ENCODE assay signal across 14 cellular contexts in the genomic region with DNA sequence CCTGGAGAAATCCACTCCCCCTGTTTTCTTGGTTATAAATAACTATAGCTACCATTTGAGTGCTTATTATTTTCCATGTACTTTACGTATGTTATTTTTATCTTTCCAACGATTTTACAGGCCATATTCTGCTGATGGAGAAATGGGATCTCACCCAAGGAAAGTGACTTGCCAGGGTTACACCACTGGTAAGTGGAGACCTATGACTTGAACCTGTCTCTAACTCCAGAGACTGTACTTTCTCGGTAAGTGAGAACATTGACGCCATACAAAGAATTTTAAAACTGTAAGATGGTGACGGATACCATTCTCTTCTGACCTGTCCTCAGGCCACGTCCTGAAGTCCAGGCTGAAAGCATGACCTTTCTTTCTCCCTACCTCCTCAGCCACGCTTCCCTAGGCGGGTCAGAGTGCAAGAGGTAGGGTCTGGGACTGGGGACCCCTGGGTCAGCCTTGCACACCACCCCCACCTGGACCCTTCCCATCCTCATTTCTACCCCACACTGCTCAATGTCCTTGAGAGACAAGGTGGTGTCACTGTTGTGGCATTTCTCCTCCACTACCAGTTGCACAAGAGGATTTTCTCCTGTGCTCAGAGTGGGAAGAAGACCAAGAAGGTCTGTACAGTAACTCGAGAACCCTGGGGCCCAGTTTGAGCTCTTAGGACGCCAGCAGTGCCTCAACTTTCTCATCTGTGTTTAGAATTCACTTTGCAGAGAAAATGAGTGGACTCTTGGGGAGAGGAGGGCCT. TPM values are rescaled to one million over a fixed set of nuclear protein-coding genes. Genes with fewer than 3 reads are reported as not detected.
DNase-seq lines count a peak whose midpoint lies in the region; ATAC-seq and TF ChIP-seq lines count a peak whose summit lies in the region.
"Had no signal": no experiment of that assay in that cellular context is flagged by ENCODE, and none has a peak within 500 bp of the region (broad histone marks: within the 10 kb centered on the region; RNA-seq: fewer than 3 reads in every experiment).

No MANE protein-coding gene starts in this region.

- WGBS in right cardiac atrium: 61% methylated on average over 10 of the region's 10 CpGs
- 81 to 86% methylated on average over 10 of the region's 10 CpGs for WGBS in esophagus squamous epithelium, 2 donors
- WGBS in neuronal stem cell (ENCODE audit: extremely low coverage in 2 of 2, insufficient read length in 2 of 2, insufficient replicate concordance in 1 of 2), 2 donors: no CpG with 5 or more reads among the region's 10 CpGs

- H2AK5ac ChIP-seq in neuronal stem cell (ENCODE audit: low read depth, low read length): no peak overlapping the region

- H3K9me3 ChIP-seq in right cardiac atrium (ENCODE audit: control insufficient read depth, low read length) (no peaks in the 10 kb centered on the region), esophagus squamous epithelium (no peaks in the 10 kb centered on the region), neuronal stem cell (replicated peaks in 1 of 2; ENCODE audit: control insufficient read depth in 2 of 2, insufficient read depth in 1 of 2, low read depth in 1 of 2, low read length in 2 of 2) (peaks cover 2 to 3% of the 10 kb centered on the region in 2 donors), vagina (no peaks in the 10 kb centered on the region)
- H3K9me3 ChIP-seq: SJCRH30 had no signal

- H3K27ac ChIP-seq in right cardiac atrium (ENCODE audit: low read length): peak overlapping the region; percentile 55
- peak overlapping the region; percentile 75 to 95 (median 84) for H3K27ac ChIP-seq in esophagus squamous epithelium
- no peak overlapping the region for H3K27ac ChIP-seq in neuronal stem cell (replicated peaks; ENCODE audit: low read length)
- peak overlapping the region; percentile 95 for H3K27ac ChIP-seq in vagina
- H3K27ac ChIP-seq: SJCRH30 had no signal

- TF ChIP-seq POLR2A in esophagus squamous epithelium (IDR thresholded peaks at IDR 0.05): no peak
- no peak for TF ChIP-seq POLR2A in vagina (IDR thresholded peaks at IDR 0.05)

- H2BK15ac ChIP-seq in neuronal stem cell (ENCODE audit: low read length): no peak overlapping the region

- TF ChIP-seq CTCF in esophagus squamous epithelium (IDR thresholded peaks at IDR 0.05): no peak
- TF ChIP-seq CTCF in vagina (IDR thresholded peaks at IDR 0.05): no peak

- DNase-seq in right cardiac atrium: peak in 1 of 3 donors; percentile 41
- no peak for DNase-seq in left cardiac atrium
- DNase-seq in esophagus squamous epithelium (lab: John Stamatoyannopoulos, UW): no peak
- DNase-seq in neuronal stem cell (ENCODE audit: low spot score): no peak
- DNase-seq in vagina (ENCODE audit: extremely low spot score in 2 of 2): peak in 1 of 2 donors; percentile 70
- no peak for DNase-seq in DMS53 treated with DMSO at 0.1 percent for 48 hours (lab: John Stamatoyannopoulos, UW; ENCODE audit: unreplicated experiment)
- no peak for DNase-seq in NCI-H187 treated with DMSO at 0.1 percent for 48 hours (lab: John Stamatoyannopoulos, UW)
- DNase-seq: AML-193, NCI-H524, SJCRH30 had no signal

- H3K4me1 ChIP-seq in right cardiac atrium (ENCODE audit: control insufficient read depth, insufficient read depth, low read length): peaks cover 16% of the 10 kb centered on the region
- H3K4me1 ChIP-seq in esophagus squamous epithelium: peaks cover 28 to 61% (median 28%) of the 10 kb centered on the region in 3 donors
- peaks cover 0 to 3% of the 10 kb centered on the region in 2 donors for H3K4me1 ChIP-seq in neuronal stem cell (ENCODE audit: control insufficient read depth in 2 of 2, insufficient read depth in 1 of 2, low read depth in 1 of 2, low read length in 2 of 2)
- peaks cover 55% of the 10 kb centered on the region for H3K4me1 ChIP-seq in vagina

- H4K91ac ChIP-seq in neuronal stem cell (ENCODE audit: low read depth, low read length, poor library complexity): no peak overlapping the region

- H3K9ac ChIP-seq in neuronal stem cell (ENCODE audit: low read depth, low read length, poor library complexity): no peak overlapping the region

- no peak overlapping the region for H3K4me2 ChIP-seq in neuronal stem cell (ENCODE audit: insufficient read depth, low read length, poor library complexity, severe bottlenecking)

- H3K27me3 ChIP-seq in right cardiac atrium (ENCODE audit: control insufficient read depth, insufficient read depth) (no peaks in the 10 kb centered on the region), esophagus squamous epithelium (peaks cover 0 to 15% (median 0%) of the 10 kb centered on the region in 4 donors), neuronal stem cell (ENCODE audit: control insufficient read depth in 3 of 3, insufficient read depth in 3 of 3, low read depth in 1 of 3, low read length in 3 of 3) (peaks cover 11 to 73% (median 54%) of the 10 kb centered on the region in 3 experiments), vagina (no peaks in the 10 kb centered on the region)

- H3K36me3 ChIP-seq in esophagus squamous epithelium (no peaks in the 10 kb centered on the region), neuronal stem cell (replicated peaks in 1 of 2; ENCODE audit: control insufficient read depth in 2 of 2, insufficient read depth in 2 of 2, low read length in 2 of 2) (no peaks in the 10 kb centered on the region), vagina (no peaks in the 10 kb centered on the region)
- H3K36me3 ChIP-seq: SJCRH30 had no signal

- H3K14ac ChIP-seq in neuronal stem cell (ENCODE audit: low read length): no peak overlapping the region

- H3K4ac ChIP-seq in neuronal stem cell (ENCODE audit: low read length): no peak overlapping the region

- no peak overlapping the region for H4K8ac ChIP-seq in neuronal stem cell (ENCODE audit: low read depth, low read length)

- peak overlapping the region; percentile 21 for H3K23ac ChIP-seq in neuronal stem cell (ENCODE audit: low read depth, low read length, poor library complexity)

- H2BK12ac ChIP-seq in neuronal stem cell (ENCODE audit: low read length): no peak overlapping the region

- ATAC-seq in right cardiac atrium: peak; percentile 2 to 3
- ATAC-seq in left cardiac atrium: no peak
- ATAC-seq in HG02798 (IDR thresholded peaks at IDR 0.05; ENCODE audit: poor library complexity, unreplicated experiment): no peak

- H3K4me3 ChIP-seq in right cardiac atrium (ENCODE audit: low read length) (peak overlapping the region; percentile 57), esophagus squamous epithelium (peak overlapping the region in 1 of 4 donors; percentile 52), neuronal stem cell (ENCODE audit: low read length in 2 of 2) (no peak overlapping the region), vagina (peak overlapping the region in 1 of 2 donors; percentile 50)
- H3K4me3 ChIP-seq: SJCRH30 had no signal

- no peaks in the 10 kb centered on the region for H3K79me1 ChIP-seq in neuronal stem cell (ENCODE audit: low read depth, low read length)

- H3K18ac ChIP-seq in neuronal stem cell (ENCODE audit: low read length): no peak overlapping the region

- H2BK120ac ChIP-seq in neuronal stem cell (ENCODE audit: low read depth, low read length): no peak overlapping the region

- H2AFZ ChIP-seq in neuronal stem cell (ENCODE audit: low read length): no peak overlapping the region

- intact Hi-C loops in right cardiac atrium (cut with DNase I) (loop anchor here (2.0 to 10.0 kb wide), 8 partner anchors 38 to 138 kb away; a partner anchor contains a TSS), left cardiac atrium (cut with DNase I) (loop anchor here (1.0 to 5.0 kb wide), 4 partner anchors 37 to 133 kb away; no protein-coding TSS in a partner anchor), esophagus squamous epithelium (cut with DNase I) (loop anchor here (5.0 to 10.0 kb wide), 2 partner anchors 73 to 135 kb away; no protein-coding TSS in a partner anchor), vagina (cut with DNase I) (loop anchor here (5.0 kb wide), 3 partner anchors 58 to 133 kb away; no protein-coding TSS in a partner anchor)

- H2BK5ac ChIP-seq in neuronal stem cell (ENCODE audit: low read length): no peak overlapping the region

RNA-seq across cellular contexts. Expression of a gene that starts 49.2 kb away (rescaled TPM):
- total RNA-seq in right cardiac atrium (100 to 1,000 TPM in 3 of 4 donors, 10 to 100 TPM in 1; 81.8 to 170 (median 123) TPM), left cardiac atrium (100 to 1,000 TPM; 101 to 115 TPM), esophagus squamous epithelium (10 to 100 TPM in 2 of 4 donors, 1 to 10 TPM in 2; 1.3 to 32.2 (median 11.0) TPM), vagina (57.5 TPM)
- 87.4 TPM for polyA plus RNA-seq in right cardiac atrium
- 0.45 TPM for polyA plus RNA-seq in neuronal stem cell (2013, experiment 1 of 2)
- polyA plus RNA-seq in neuronal stem cell (2013, experiment 2 of 2): 0.43 TPM
- total RNA-seq: activated B cell treated with CpG ODN at 0.5 μM for 24 hours, HT-29 had no signal
- polyA plus RNA-seq: neural cell had no signal

Comparison
In these comparisons a context has a peak if more than half of its experiments do, and no peak if none do; other contexts are left out.
1. ATAC-seq: peak in right cardiac atrium (2 of 2); none in left cardiac atrium (0 of 2) and HG02798 (single experiment).